In genomic region chr13:45582533-45583076, GRCh38 we compare ENCODE assay signal across 2 cellular contexts.
TF ChIP-seq lines count a peak whose summit lies in the region.

No MANE protein-coding gene starts in this region.

TF ChIP-seq in K562, 482 proteins besides CTCF, POLR2A, EP300 and RAD21:
- TF ChIP-seq ATF3 (IDR thresholded peaks at IDR 0.05) (0 out of 2 replicates have a peak, but pooled peaks have one; percentile 12), ATF3 (CRISPR knock-in tag; conservative IDR thresholded peaks at IDR 0.05) (no peak), PHB2 (IDR thresholded peaks at IDR 0.05; ENCODE audit: low read depth) (no peak)

TF ChIP-seq in HepG2, 621 proteins besides CTCF, POLR2A, EP300 and RAD21:
- TF ChIP-seq ZNF589 (CRISPR knock-in tag; conservative IDR thresholded peaks at IDR 0.05) (no peak), ATF7 (IDR thresholded peaks at IDR 0.05) (peak; percentile 90), ATF7 (CRISPR knock-in tag; IDR thresholded peaks at IDR 0.05) (no peak), ZNF33B (CRISPR knock-in tag; IDR thresholded peaks at IDR 0.05) (no peak)
